In the genomic region with DNA sequence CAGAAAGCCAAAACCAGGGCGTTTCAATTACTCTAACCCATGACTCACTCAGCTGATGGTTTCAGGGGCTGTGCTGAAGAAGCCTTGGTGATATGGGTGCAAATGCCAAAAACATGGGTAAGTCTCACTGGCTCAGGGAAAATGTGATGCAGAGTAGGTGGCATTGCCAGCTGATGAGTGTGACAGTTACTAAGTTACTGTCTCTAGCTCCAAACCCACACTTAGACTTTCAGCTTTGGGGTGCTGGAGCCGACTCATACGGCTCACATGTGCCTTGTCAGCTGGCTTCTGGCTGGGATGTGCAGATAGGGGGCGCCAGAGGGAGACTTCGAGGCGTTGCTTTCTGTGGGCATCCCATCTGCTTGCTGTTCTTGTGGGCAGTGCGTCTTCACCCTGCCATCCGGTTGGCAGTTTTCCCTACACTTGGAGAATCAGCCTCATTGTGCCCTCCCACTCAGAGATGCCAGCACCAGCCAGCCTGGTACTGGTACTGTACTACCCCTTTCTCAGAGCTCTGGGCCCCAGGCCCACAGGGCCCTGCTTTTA, we compare ENCODE assay signal across 8 cellular contexts. TPM values are rescaled to one million over a fixed set of nuclear protein-coding genes. Genes with fewer than 3 reads are reported as not detected.
DNase-seq lines count a peak whose midpoint lies in the region; ATAC-seq, FAIRE-seq and TF ChIP-seq lines count a peak whose summit lies in the region.

No MANE protein-coding gene starts in this region.

- H3F3A ChIP-seq in GM23338 (replicated peaks; ENCODE audit: low read depth), result no peaks in the 10 kb centered on the region

- H3K79me2 ChIP-seq in ACC112 (ENCODE audit: control insufficient read depth, insufficient read depth, low read length, unreplicated experiment) (no peaks in the 10 kb centered on the region), GM23338 (replicated peaks; ENCODE audit: insufficient read depth) (no peaks in the 10 kb centered on the region), keratinocyte (ENCODE audit: control insufficient read depth, insufficient read depth, low read length) (no peaks in the 10 kb centered on the region)

- H3K4me3 ChIP-seq in ACC112 (ENCODE audit: low read depth, low read length), result no peak overlapping the region
- H3K4me3 ChIP-seq in GM23338, result no peak overlapping the region
- H3K4me3 ChIP-seq in RWPE2 (ENCODE audit: severe bottlenecking), result no peak overlapping the region
- H3K4me3 ChIP-seq in keratinocyte (ENCODE audit: control insufficient read depth in 2 of 3, extremely low read depth in 1 of 3, insufficient read depth in 2 of 3, low read depth in 1 of 3, low read length in 3 of 3), result no peak overlapping the region

- H3K36me3 ChIP-seq in ACC112 (ENCODE audit: insufficient read depth, low read length) (no peaks in the 10 kb centered on the region), GM23338 (ENCODE audit: insufficient read depth) (no peaks in the 10 kb centered on the region), RWPE2 (ENCODE audit: low read depth) (no peaks in the 10 kb centered on the region), keratinocyte (ENCODE audit: control insufficient read depth in 2 of 2, extremely low read depth in 1 of 2, insufficient read depth in 2 of 2, low read length in 2 of 2) (no peaks in the 10 kb centered on the region)

- no peaks in the 10 kb centered on the region for H3K27me3 ChIP-seq in ACC112 (ENCODE audit: insufficient read depth, low read length)
- no peaks in the 10 kb centered on the region for H3K27me3 ChIP-seq in GM23338 (ENCODE audit: insufficient read depth)
- no peaks in the 10 kb centered on the region for H3K27me3 ChIP-seq in RWPE2 (ENCODE audit: insufficient read depth, poor library complexity, severe bottlenecking)
- no peaks in the 10 kb centered on the region for H3K27me3 ChIP-seq in keratinocyte (ENCODE audit: control insufficient read depth, extremely low read depth, insufficient read depth, low read length)

- DNase-seq in GM23338 (ENCODE audit: low spot score) (peak; percentile 96), RWPE2 (ENCODE audit: low spot score) (peak; percentile 60), keratinocyte (ENCODE audit: low read depth, low spot score) (no peak)
- DNase-seq in activated naive CD8-positive, alpha-beta T cell treated with anti-CD3 and anti-CD28 coated beads, Interleukin-2, amount 50 U/mL, for 16 hours (ENCODE audit: low read depth, low spot score), result peak; percentile 32
- DNase-seq in stimulated activated CD4-positive, alpha-beta T cell treated with anti-CD3 and anti-CD28 coated beads, TNF-alpha, amount 100 ng/mL, for 48 hours (ENCODE audit: low read depth in 3 of 3), result peak; percentile 76 to 84 (median 77)

- H3K36me3 Mint-ChIP-seq in GM23338 (ENCODE audit: low read depth), result no peaks in the 10 kb centered on the region

- H3K9me2 ChIP-seq in GM23338 (ENCODE audit: insufficient read depth), result no peaks in the 10 kb centered on the region

- H2AFZ ChIP-seq in ACC112 (ENCODE audit: low read length, unreplicated experiment) (no peak overlapping the region), GM23338 (peak overlapping the region; percentile 89; the same call in 1 of the 2 replicates), keratinocyte (ENCODE audit: control insufficient read depth, low read length) (peak overlapping the region; percentile 20)

- H3K9me3 ChIP-seq in RWPE2 (ENCODE audit: severe bottlenecking) (peaks cover 3% of the 10 kb centered on the region), keratinocyte (ENCODE audit: control insufficient read depth, low read depth, low read length) (no peaks in the 10 kb centered on the region)

- TF ChIP-seq CTCF in GM23338 (conservative IDR thresholded peaks at IDR 0.05; ENCODE audit: low read depth in 2 of 2), result peak; percentile 81 to 92
- TF ChIP-seq CTCF in RWPE2 (IDR thresholded peaks at IDR 0.05; ENCODE audit: poor library complexity, severe bottlenecking), result peak; percentile 60
- TF ChIP-seq CTCF in keratinocyte (optimal IDR thresholded peaks at IDR 0.05 in 1 of 3, IDR thresholded peaks at IDR 0.05 in 1 of 3, conservative IDR thresholded peaks at IDR 0.05 in 1 of 3; ENCODE audit: extremely low read depth in 1 of 3, insufficient read depth in 2 of 3, low read length in 3 of 3), result peak; percentile 87 to 93 (median 91)

- no peaks in the 10 kb centered on the region for H3K9me1 ChIP-seq in keratinocyte (ENCODE audit: control insufficient read depth, extremely low read depth, insufficient read depth, low read length)

- no peaks in the 10 kb centered on the region; the same call in 2 of the 3 replicates for H3K9me3 Mint-ChIP-seq in GM23338

- dilution Hi-C loops in keratinocyte (cut with MboI; ENCODE audit: extremely low pct_ligation_motif_present, low sequenced_read_pairs), result no loop called here

- FAIRE-seq in keratinocyte (lab: Jason Lieb, UNC), result peak; percentile 74

- H3K4me1 Mint-ChIP-seq in GM23338, result peaks cover 7% of the 10 kb centered on the region; the same call in 1 of the 3 replicates

- no peak overlapping the region for H3K27ac Mint-ChIP-seq in GM23338

- H3K4me1 ChIP-seq in ACC112 (ENCODE audit: control insufficient read depth, insufficient read depth, low read length, unreplicated experiment) (peaks cover 50% of the 10 kb centered on the region), GM23338 (ENCODE audit: insufficient read depth) (no peaks in the 10 kb centered on the region), RWPE2 (ENCODE audit: insufficient read depth, poor library complexity, severe bottlenecking) (peaks cover 37% of the 10 kb centered on the region), keratinocyte (ENCODE audit: control insufficient read depth, extremely low read depth, insufficient read depth, low read length) (peaks cover 28% of the 10 kb centered on the region)

- no peak overlapping the region for H3K4me3 Mint-ChIP-seq in GM23338

- peak overlapping the region; percentile 42; the same call in 1 of the 2 replicates for H3K27ac ChIP-seq in ACC112 (ENCODE audit: low read depth, low read length)
- no peak overlapping the region for H3K27ac ChIP-seq in GM23338 (ENCODE audit: low read depth)
- H3K27ac ChIP-seq in RWPE2 (ENCODE audit: poor library complexity, severe bottlenecking), result no peak overlapping the region
- H3K27ac ChIP-seq in keratinocyte (ENCODE audit: control insufficient read depth, insufficient read depth, low read length), result peak overlapping the region; percentile 33

- peaks cover 6% of the 10 kb centered on the region for H3K27me3 Mint-ChIP-seq in GM23338 (ENCODE audit: insufficient read depth, low read depth, poor library complexity)

- H3K4me2 ChIP-seq in GM23338 (no peak overlapping the region), keratinocyte (ENCODE audit: control insufficient read depth, extremely low read depth, insufficient read depth, low read depth, low read length) (peak overlapping the region; percentile 23)

- peak; percentile 96 for ATAC-seq in GM23338
- ATAC-seq in RWPE2 (ENCODE audit: low read depth), result peak; percentile 47
- no peak for ATAC-seq in HG03457 (IDR thresholded peaks at IDR 0.05; ENCODE audit: unreplicated experiment)
- no peak for ATAC-seq in GM19452 (IDR thresholded peaks at IDR 0.05; ENCODE audit: unreplicated experiment)

- H4K20me1 ChIP-seq in GM23338 (replicated peaks; ENCODE audit: insufficient read depth), result no peaks in the 10 kb centered on the region
- H4K20me1 ChIP-seq in keratinocyte (ENCODE audit: control insufficient read depth, extremely low read depth, insufficient read depth, low read length), result no peaks in the 10 kb centered on the region

- peak overlapping the region; percentile 23 for H3K9ac ChIP-seq in keratinocyte (ENCODE audit: control insufficient read depth, extremely low read depth, insufficient read depth, low read length)

TF ChIP-seq in GM23338, 12 proteins besides CTCF, POLR2A, EP300 and RAD21 (continues in another document):
- no peak for TF ChIP-seq ZNF331 (CRISPR knock-in tag; IDR thresholded peaks at IDR 0.05; ENCODE audit: low read depth)
- TF ChIP-seq EZH2phosphoT487 (IDR thresholded peaks at IDR 0.05; ENCODE audit: unreplicated experiment), result no peak

RNA-seq across cellular contexts. Expression of a gene that starts 11.1 kb away (rescaled TPM):
- total RNA-seq in GM23338 (2014; rRNA removed; shearing (Covaris generic)), result 9.4 and 11.7 TPM in 2 replicates
- polyA plus RNA-seq in GM23338 (2016; fragmentation: Nextera tagmentation; extraction: Ambion mirVana) (6.5 and 16.4 TPM in 2 replicates), keratinocyte (112 to 224 TPM (median 117 TPM) in 3 replicates)
- polyA plus RNA-seq in keratinocyte (2011; ENCODE audit: low read depth), result 24.1 TPM
- 212 and 224 TPM in 2 replicates for polyA plus RNA-seq in keratinocyte (2011; cell fraction: cytosol; rRNA removed)
- polyA plus RNA-seq in keratinocyte (2011; cell fraction: nucleus; rRNA removed), result 226 and 228 TPM in 2 replicates
- polyA plus RNA-seq in keratinocyte (2012; ENCODE audit: low replicate concordance), result 12.2 and 287 TPM in 2 replicates
- polyA minus RNA-seq in keratinocyte, result 128 to 386 TPM (median 130 TPM) in 3 replicates
- polyA minus RNA-seq in keratinocyte (2011; cell fraction: cytosol; rRNA and poly(A)+ RNA removed), result 274 TPM
- 101 and 129 TPM in 2 replicates for polyA minus RNA-seq in keratinocyte (2011; cell fraction: nucleus; rRNA and poly(A)+ RNA removed)

RNA-seq across cellular contexts. Expression of a gene that starts 30.2 kb away (rescaled TPM):
- total RNA-seq in GM23338 (2014; rRNA removed; shearing (Covaris generic)), result not detected in 2 replicates
- polyA plus RNA-seq in GM23338 (2016; fragmentation: Nextera tagmentation; extraction: Ambion mirVana) (not detected in 2 replicates), keratinocyte (3.3 to 7.2 TPM (median 4.1 TPM) in 3 replicates)
- 109 TPM for polyA plus RNA-seq in keratinocyte (2011; ENCODE audit: low read depth)
- polyA plus RNA-seq in keratinocyte (2011; cell fraction: cytosol; rRNA removed), result 4.2 and 7.4 TPM in 2 replicates
- polyA plus RNA-seq in keratinocyte (2011; cell fraction: nucleus; rRNA removed), result 7.3 and 11.7 TPM in 2 replicates
- polyA plus RNA-seq in keratinocyte (2012; ENCODE audit: low replicate concordance), result 7.1 and 246 TPM in 2 replicates
- polyA minus RNA-seq in keratinocyte, result 4.3 to 10.4 TPM (median 6.0 TPM) in 3 replicates
- polyA minus RNA-seq in keratinocyte (2011; cell fraction: cytosol; rRNA and poly(A)+ RNA removed), result 7.9 TPM
- polyA minus RNA-seq in keratinocyte (2011; cell fraction: nucleus; rRNA and poly(A)+ RNA removed), result 6.9 and 10.4 TPM in 2 replicates

RNA-seq across cellular contexts. Expression of a gene that starts 52.5 kb away (rescaled TPM):
- total RNA-seq in GM23338 (2014; rRNA removed; shearing (Covaris generic)), result not detected in 2 replicates
- polyA plus RNA-seq in GM23338 (2016; fragmentation: Nextera tagmentation; extraction: Ambion mirVana) (0.16 and 0.30 TPM in 2 replicates), keratinocyte (0.03 TPM in 1 of 3 replicates, not detected in the others)
- polyA plus RNA-seq in keratinocyte (2011; ENCODE audit: low read depth), result not detected
- polyA plus RNA-seq in keratinocyte (2011; cell fraction: cytosol; rRNA removed), result not detected in 2 replicates
- polyA plus RNA-seq in keratinocyte (2011; cell fraction: nucleus; rRNA removed), result not detected in 2 replicates
- 0.20 TPM in 1 of 2 replicates, not detected in the other for polyA plus RNA-seq in keratinocyte (2012; ENCODE audit: low replicate concordance)
- polyA minus RNA-seq in keratinocyte, result not detected in 3 replicates
- polyA minus RNA-seq in keratinocyte (2011; cell fraction: cytosol; rRNA and poly(A)+ RNA removed), result not detected
- not detected in 2 replicates for polyA minus RNA-seq in keratinocyte (2011; cell fraction: nucleus; rRNA and poly(A)+ RNA removed)

Comparison
In these comparisons a context has a peak if more than half of its experiments do, and no peak if none do; other contexts are left out.
1. H3K27ac ChIP-seq: peak in ACC112 (single experiment) and keratinocyte (single experiment); none in GM23338 (single experiment) and RWPE2 (single experiment).
2. ATAC-seq: peak in GM23338 (single experiment) and RWPE2 (single experiment); none in HG03457 (single experiment) and GM19452 (single experiment).
3. Peak in every context shown above with its lines, with median percentiles within 50 percentile points of each other: CTCF ChIP-seq.